8 cellular contexts compared by ENCODE assay signal in genomic region chr1:145977486-145978476, GRCh38. TPM values are rescaled to one million over a fixed set of nuclear protein-coding genes. Genes with fewer than 3 reads are reported as not detected.
DNase-seq lines count a peak whose midpoint lies in the region; ATAC-seq and TF ChIP-seq lines count a peak whose summit lies in the region.

No MANE protein-coding gene starts in this region.

- peak overlapping the region; percentile 60 for H2AFZ ChIP-seq in HCT116 (ENCODE audit: low read depth, low read length, poor library complexity, severe bottlenecking)
- H2AFZ ChIP-seq in smooth muscle cell (ENCODE audit: low read depth) = peak overlapping the region; percentile 16

- H3K4me3 ChIP-seq in BLaER1 (no peak overlapping the region), HCT116 (replicated peaks in 1 of 2; ENCODE audit: low read depth in 1 of 2, low read length in 2 of 2) (no peak overlapping the region), WI38 (ENCODE audit: low read depth, low read length) (no peak overlapping the region), smooth muscle cell (no peak overlapping the region)

- TF ChIP-seq RAD21 in HCT116 (IDR thresholded peaks at IDR 0.05; ENCODE audit: low read depth) = peak; percentile 94

- H4K20me1 ChIP-seq in BLaER1 = no peaks in the 10 kb centered on the region
- H4K20me1 ChIP-seq in HCT116 (ENCODE audit: insufficient read depth) = no peaks in the 10 kb centered on the region
- no peaks in the 10 kb centered on the region for H4K20me1 ChIP-seq in smooth muscle cell (ENCODE audit: low read depth)

- POLR2A ChIA-PET in HCT116 (lab: Charles Lee) = interaction anchor here (1.0 to 2.3 kb wide), 7 partner anchors 13 to 75 kb away, joined by 3 to 11 read pairs (median 6); partner anchors contain the start of genes ANKRD34A and POLR3GL

- ATAC-seq in HCT116 (peak; percentile 66), GM21619 (IDR thresholded peaks at IDR 0.05; ENCODE audit: unreplicated experiment) (no peak)

- RAD21 ChIA-PET in HCT116 (lab: Charles Lee; ENCODE audit: low non-redundant PET in 1 of 2, low total read pairs in 2 of 2, uncharacterized antibody in 2 of 2, unreplicated experiment in 2 of 2) = interaction anchor here (0.6 to 1.9 kb wide), 4 partner anchors 29 to 34 kb away, joined by 3 to 13 read pairs (median 4); no protein-coding TSS in a partner anchor

- TF ChIP-seq CTCF in HCT116 (IDR thresholded peaks at IDR 0.05 in 2 of 3, conservative IDR thresholded peaks at IDR 0.05 in 1 of 3; ENCODE audit: borderline replicate concordance in 1 of 3, insufficient read depth in 1 of 3, low read depth in 2 of 3, low read length in 2 of 3) (peak; percentile 78 to 92 (median 88)), WI38 (IDR thresholded peaks at IDR 0.05; ENCODE audit: low read depth, low read length) (peak; percentile 65), smooth muscle cell (IDR thresholded peaks at IDR 0.05; ENCODE audit: borderline replicate concordance, insufficient read depth, poor library complexity, severe bottlenecking) (peak; percentile 81)

- CTCF ChIA-PET in HCT116 (lab: Charles Lee) = interaction anchor here (0.7 to 3.1 kb wide), 14 partner anchors 8 to 130 kb away, joined by 3 to 45 read pairs (median 4); partner anchors contain the start of genes ANKRD34A, LIX1L, POLR3GL and RBM8A

- H3K27ac ChIP-seq in BLaER1 = peak overlapping the region; percentile 62
- peak overlapping the region; percentile 89 for H3K27ac ChIP-seq in HCT116 (ENCODE audit: low read depth, low read length)
- H3K27ac ChIP-seq in smooth muscle cell (ENCODE audit: low read depth) = peak overlapping the region; percentile 99

- BruUV-seq in HCT116 (replicated peaks; lab: Mats Ljungman, UMichigan) = TSS peak; percentile 53

- H3K79me2 ChIP-seq in HCT116 (ENCODE audit: insufficient read depth, low read length) (no peaks in the 10 kb centered on the region), smooth muscle cell (ENCODE audit: low read depth) (no peaks in the 10 kb centered on the region)

- no peaks in the 10 kb centered on the region for H3K9me2 ChIP-seq in HCT116 (ENCODE audit: insufficient read depth)

- H3K9me3 ChIP-seq in BLaER1 (no peaks in the 10 kb centered on the region), HCT116 (ENCODE audit: control insufficient read depth in 1 of 2, insufficient read depth in 1 of 2, low read depth in 1 of 2, low read length in 2 of 2) (no peaks in the 10 kb centered on the region), smooth muscle cell (replicated peaks; ENCODE audit: low read depth) (no peaks in the 10 kb centered on the region)

- H3K27me3 ChIP-seq in BLaER1 (no peaks in the 10 kb centered on the region), HCT116 (ENCODE audit: insufficient read depth, low read length) (no peaks in the 10 kb centered on the region), smooth muscle cell (ENCODE audit: low read depth) (no peaks in the 10 kb centered on the region)

- TF ChIP-seq POLR2A in HCT116 (IDR thresholded peaks at IDR 0.05; ENCODE audit: borderline replicate concordance, extremely low read depth, insufficient read depth, insufficient read length) = no peak

- intact Hi-C loops in HCT116 (cut with micrococcal nuclease) = loop anchor here (1.0 to 5.0 kb wide), 4 partner anchors 30 to 85 kb away; no protein-coding TSS in a partner anchor

- H3K4me1 ChIP-seq in BLaER1 (peaks cover 45% of the 10 kb centered on the region), HCT116 (ENCODE audit: control insufficient read depth in 1 of 2, insufficient read depth in 2 of 2, low read length in 2 of 2) (peaks cover 30 to 39% of the 10 kb centered on the region in 2 experiments), smooth muscle cell (ENCODE audit: low read depth) (peaks cover 21% of the 10 kb centered on the region)

- H3K4me2 ChIP-seq in BLaER1 (peak overlapping the region; percentile 75), HCT116 (ENCODE audit: low read length) (peak overlapping the region; percentile 76), smooth muscle cell (peak overlapping the region; percentile 82)

- H3K9ac ChIP-seq in BLaER1 (peak overlapping the region; percentile 34), HCT116 (ENCODE audit: low read length) (peak overlapping the region; percentile 56; the same call in 1 of the 2 replicates), smooth muscle cell (ENCODE audit: low read depth) (peak overlapping the region; percentile 95)

- peaks cover 15% of the 10 kb centered on the region for H3F3A ChIP-seq in smooth muscle cell (ENCODE audit: low read depth)

- WGBS in smooth muscle cell (ENCODE audit: low lambda C conversion rate) = 19% methylated on average over 9 of the region's 9 CpGs

- DNase-seq in HCT116 (ENCODE audit: low read depth, low spot score) (peak; percentile 69), NCI-H2227 (lab: John Stamatoyannopoulos, UW; ENCODE audit: unreplicated experiment) (peak; percentile 84), islet precursor cell (peak; percentile 78), smooth muscle cell (lab: John Stamatoyannopoulos, UW; ENCODE audit: unreplicated experiment) (no peak)
- peak; percentile 69 for DNase-seq in central memory CD4-positive, alpha-beta T cell

- H3K36me3 ChIP-seq in BLaER1 = no peaks in the 10 kb centered on the region
- no peaks in the 10 kb centered on the region for H3K36me3 ChIP-seq in HCT116 (ENCODE audit: control insufficient read depth in 1 of 2, insufficient read depth in 2 of 2, low read length in 2 of 2)
- H3K36me3 ChIP-seq in smooth muscle cell (ENCODE audit: low read depth) = no peaks in the 10 kb centered on the region

TF ChIP-seq in HCT116, 20 proteins besides CTCF, POLR2A, EP300 and RAD21 (continues in another document):
- TF ChIP-seq JUND (IDR thresholded peaks at IDR 0.05) = no peak
- TF ChIP-seq EGR1 (IDR thresholded peaks at IDR 0.05; ENCODE audit: low read depth) = no peak
- no peak for TF ChIP-seq CBX3 (IDR thresholded peaks at IDR 0.05; ENCODE audit: low read depth)
- TF ChIP-seq ZNF274 (IDR thresholded peaks at IDR 0.05; ENCODE audit: low read depth, low read length) = no peak
- TF ChIP-seq YY1 (IDR thresholded peaks at IDR 0.05; ENCODE audit: extremely low read depth, insufficient replicate concordance, low read depth, low read length) = no peak
- TF ChIP-seq CEBPB (IDR thresholded peaks at IDR 0.05; ENCODE audit: low read depth) = no peak
- TF ChIP-seq SRF (IDR thresholded peaks at IDR 0.05; ENCODE audit: low read depth) = no peak
- TF ChIP-seq FOSL1 (IDR thresholded peaks at IDR 0.05; ENCODE audit: low read depth) = no peak
- TF ChIP-seq ZBTB33 (IDR thresholded peaks at IDR 0.05; ENCODE audit: extremely low read depth, insufficient replicate concordance, low read length) = no peak
- TF ChIP-seq SIN3A (IDR thresholded peaks at IDR 0.05; ENCODE audit: low read depth) = no peak
- no peak for TF ChIP-seq EZH2 (IDR thresholded peaks at IDR 0.05)

RNA-seq across cellular contexts. Expression of gene POLR3GL, which starts 13.3 kb away (rescaled TPM):
- total RNA-seq in HCT116 (2021; ENCODE audit: unreplicated experiment) (17.9 TPM), smooth muscle cell (17.7 and 22.2 TPM in 2 replicates)
- polyA plus RNA-seq in HCT116 (2012) = 26.3 and 28.6 TPM in 2 replicates
- 26.4 and 33.6 TPM in 2 replicates for polyA plus RNA-seq in smooth muscle cell

RNA-seq across cellular contexts. Expression of gene ANKRD34A, which starts 13.4 kb away (rescaled TPM):
- total RNA-seq in HCT116 (2021; ENCODE audit: unreplicated experiment) (1.1 TPM), smooth muscle cell (0.36 and 0.49 TPM in 2 replicates)
- 0.95 and 0.97 TPM in 2 replicates for polyA plus RNA-seq in HCT116 (2012)
- polyA plus RNA-seq in smooth muscle cell = 1.3 and 2.4 TPM in 2 replicates

RNA-seq across cellular contexts. Expression of gene TXNIP, which starts 18.6 kb away (rescaled TPM):
- total RNA-seq in HCT116 (2021; ENCODE audit: unreplicated experiment) = 2.5 TPM
- polyA plus RNA-seq in HCT116 (2012) = not detected in 2 replicates
- total RNA-seq in smooth muscle cell = 365 and 384 TPM in 2 replicates
- polyA plus RNA-seq in smooth muscle cell = 197 and 206 TPM in 2 replicates

RNA-seq across cellular contexts. Expression of gene LIX1L, which starts 20.0 kb away (rescaled TPM):
- total RNA-seq in HCT116 (2021; ENCODE audit: unreplicated experiment) = 12.4 TPM
- polyA plus RNA-seq in HCT116 (2012) = 4.7 and 5.6 TPM in 2 replicates
- total RNA-seq in smooth muscle cell = 23.2 and 32.7 TPM in 2 replicates
- polyA plus RNA-seq in smooth muscle cell = 26.2 and 31.1 TPM in 2 replicates

RNA-seq across cellular contexts. Expression of gene HJV, which starts 43.8 kb away (rescaled TPM):
- total RNA-seq in HCT116 (2021; ENCODE audit: unreplicated experiment) (not detected), smooth muscle cell (not detected in 2 replicates)
- polyA plus RNA-seq in HCT116 (2012) = not detected in 2 replicates
- polyA plus RNA-seq in smooth muscle cell = not detected in 2 replicates

Comparison
In these comparisons a context has a peak if more than half of its experiments do, and no peak if none do; other contexts are left out.
1. H3K9ac ChIP-seq: peak in every context shown above with its lines; median percentile 95 in smooth muscle cell; 56 in HCT116; 34 in BLaER1.
2. RNA of gene TXNIP, which starts 18.6 kb away (total RNA-seq): 365 to 384 TPM in smooth muscle cell; 2.5 TPM in HCT116 (single experiment); every median in the first group is over 100 times any median in the second.
3. Peak in every context shown above with its lines, with median percentiles within 50 percentile points of each other: H3K27ac ChIP-seq, H3K4me2 ChIP-seq and CTCF ChIP-seq.